ENCODE assay signal across 10 cellular contexts in the genomic region with DNA sequence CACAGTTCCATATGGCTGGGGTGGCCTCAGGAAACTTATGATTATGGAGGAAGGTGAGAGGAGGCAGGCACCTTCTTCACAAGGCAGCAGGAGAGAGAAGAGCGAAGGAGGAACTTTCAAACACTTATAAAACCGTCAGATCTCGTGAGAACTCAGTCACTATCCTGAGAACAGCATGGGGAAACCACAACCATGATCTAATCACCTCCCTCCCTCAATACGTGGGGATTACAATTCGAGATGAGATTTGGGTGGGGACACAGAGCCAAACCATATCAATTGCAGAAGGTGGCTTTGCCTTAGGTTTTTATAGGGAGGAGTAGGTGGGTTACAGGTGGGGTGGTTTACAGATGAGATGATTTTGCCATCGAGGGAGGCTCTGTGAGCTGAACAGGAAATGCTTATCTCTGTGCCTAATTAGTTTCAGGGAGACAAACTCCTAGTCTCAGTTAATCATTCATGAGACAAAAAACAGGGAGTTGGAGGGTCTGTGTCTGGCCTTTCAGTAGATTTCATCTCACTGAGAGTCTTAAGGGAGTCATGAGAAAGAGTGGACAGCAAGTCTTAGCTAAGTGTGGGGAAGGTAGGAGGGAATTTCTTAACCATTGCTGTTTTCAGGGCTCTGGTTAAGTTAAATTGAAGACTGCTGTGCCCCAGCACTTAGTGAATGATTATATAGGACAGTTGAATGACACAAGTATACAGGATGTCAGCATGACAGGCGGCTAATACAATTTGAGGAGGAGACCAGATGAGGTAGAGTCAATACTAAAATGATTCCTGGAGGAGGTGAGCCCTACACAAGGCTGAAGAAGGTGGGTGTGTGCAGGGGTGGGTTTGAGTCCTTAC. TPM values are rescaled to one million over a fixed set of nuclear protein-coding genes. Genes with fewer than 3 reads are reported as not detected.
DNase-seq lines count a peak whose midpoint lies in the region; ATAC-seq and TF ChIP-seq lines count a peak whose summit lies in the region.
"Had no signal": no experiment of that assay in that cellular context is flagged by ENCODE, and none has a peak within 500 bp of the region (broad histone marks: within the 10 kb centered on the region; RNA-seq: fewer than 3 reads in every experiment).

No MANE protein-coding gene starts in this region.

- intact Hi-C loops in stomach (cut with DNase I; ENCODE audit: low total_unique reads): no loop called here

- H3K36me3 ChIP-seq in esophagus (ENCODE audit: control insufficient read depth in 2 of 2, insufficient read depth in 2 of 2, low read length in 1 of 2) (no peaks in the 10 kb centered on the region), stomach (no peaks in the 10 kb centered on the region)

- WGBS in esophagus, 2 donors: 50 to 60% methylated on average over 7 of the region's 7 CpGs
- WGBS in stomach, 5 donors: 51 to 58% (median 52%) methylated on average over 7 of the region's 7 CpGs

- peak overlapping the region; percentile 88 for H3K27ac Mint-ChIP-seq in activated CD8-positive, alpha-beta memory T cell treated with anti-CD3 and anti-CD28 coated beads, Interleukin-2, amount 10 ng/mL, durations not matched to agents 7 days and 5 days

- H3K27me3 Mint-ChIP-seq in activated CD8-positive, alpha-beta memory T cell treated with anti-CD3 and anti-CD28 coated beads, Interleukin-2, amount 10 ng/mL, durations not matched to agents 7 days and 5 days: no peaks in the 10 kb centered on the region

- H3K4me1 Mint-ChIP-seq in activated CD8-positive, alpha-beta memory T cell treated with anti-CD3 and anti-CD28 coated beads, Interleukin-2, amount 10 ng/mL, durations not matched to agents 7 days and 5 days: peaks cover 24% of the 10 kb centered on the region

- peak overlapping the region; percentile 21 to 42 for H3K27ac ChIP-seq in esophagus (ENCODE audit: low read depth in 2 of 2, low read length in 1 of 2)
- peak overlapping the region in 4 of 5 donors; percentile 58 to 83 (median 72) for H3K27ac ChIP-seq in stomach

- peaks cover 16% of the 10 kb centered on the region for H3K36me3 Mint-ChIP-seq in activated CD8-positive, alpha-beta memory T cell treated with anti-CD3 and anti-CD28 coated beads, Interleukin-2, amount 10 ng/mL, durations not matched to agents 7 days and 5 days

- H3K9me3 ChIP-seq in esophagus (ENCODE audit: control insufficient read depth in 2 of 2, insufficient read depth in 1 of 2, low read depth in 1 of 2, low read length in 1 of 2) (no peaks in the 10 kb centered on the region), stomach (no peaks in the 10 kb centered on the region)

- no peak for TF ChIP-seq CTCF in stomach (IDR thresholded peaks at IDR 0.05)

- TF ChIP-seq POLR2A in stomach (IDR thresholded peaks at IDR 0.05): no peak

- DNase-seq in activated CD8-positive, alpha-beta memory T cell treated with anti-CD3 and anti-CD28 coated beads, Interleukin-2, amount 10 ng/mL, durations not matched to agents 7 days and 5 days: no peak
- no peak for DNase-seq in activated CD8-positive, alpha-beta memory T cell treated with anti-CD3 and anti-CD28 coated beads, Interleukin-2, amount 50 U/mL, for 48 hours
- no peak for DNase-seq in stomach
- no peak for DNase-seq in NCI-H2196 (lab: John Stamatoyannopoulos, UW; ENCODE audit: unreplicated experiment)
- DNase-seq in OCI-M2 (lab: John Stamatoyannopoulos, UW; ENCODE audit: unreplicated experiment): no peak
- DNase-seq in NOMO-1 treated with dmso at 0.1 percent for 144 hours (lab: John Stamatoyannopoulos, UW; ENCODE audit: unreplicated experiment): no peak
- DNase-seq: NCI-H2029 treated with DMSO at 0.1 percent for 48 hours; stimulated activated CD4-positive, alpha-beta T cell treated with anti-CD3 and anti-CD28 coated beads, Interleukin-4, amount 100 ng/mL, for 4 hours had no signal

- H3K27me3 ChIP-seq in esophagus (ENCODE audit: control insufficient read depth in 1 of 2, insufficient read depth in 2 of 2, low read length in 2 of 2) (no peaks in the 10 kb centered on the region), stomach (no peaks in the 10 kb centered on the region)

- no peak overlapping the region for H3K4me3 Mint-ChIP-seq in activated CD8-positive, alpha-beta memory T cell treated with anti-CD3 and anti-CD28 coated beads, Interleukin-2, amount 10 ng/mL, durations not matched to agents 7 days and 5 days

- H3K4me3 ChIP-seq in esophagus (ENCODE audit: low read depth in 1 of 2, low read length in 2 of 2) (no peak overlapping the region), stomach (no peak overlapping the region)

- CTCF ChIA-PET in activated CD8-positive, alpha-beta memory T cell treated with anti-CD3 and anti-CD28 coated beads, Interleukin-2, amount 10 ng/mL, durations not matched to agents 7 days and 5 days (lab: Charles Lee): no interaction called here

- TF ChIP-seq EP300 in stomach (IDR thresholded peaks at IDR 0.05): no peak

- peaks cover 0 to 9% of the 10 kb centered on the region in 2 donors for H3K4me1 ChIP-seq in esophagus (ENCODE audit: control insufficient read depth in 2 of 2, insufficient read depth in 2 of 2, low read length in 1 of 2)
- peaks cover 19 to 43% (median 29%) of the 10 kb centered on the region in 4 donors for H3K4me1 ChIP-seq in stomach

- ATAC-seq in activated CD8-positive, alpha-beta memory T cell treated with anti-CD3 and anti-CD28 coated beads, Interleukin-2, amount 10 ng/mL, durations not matched to agents 7 days and 5 days: no peak
- ATAC-seq in HG03342 (IDR thresholded peaks at IDR 0.05; ENCODE audit: unreplicated experiment): peak; percentile 60

- H3K9me3 Mint-ChIP-seq in activated CD8-positive, alpha-beta memory T cell treated with anti-CD3 and anti-CD28 coated beads, Interleukin-2, amount 10 ng/mL, durations not matched to agents 7 days and 5 days (ENCODE audit: low read depth): peaks cover 11% of the 10 kb centered on the region

RNA-seq across cellular contexts. Expression of gene CWC15, which starts 47.7 kb away (rescaled TPM):
- total RNA-seq in activated CD8-positive, alpha-beta memory T cell treated with anti-CD3 and anti-CD28 coated beads, Interleukin-2, amount 10 ng/mL, durations not matched to agents 7 days and 5 days: 10 to 100 TPM; 81.6 to 89.1 TPM
- polyA plus RNA-seq in esophagus (10 to 100 TPM; 44.8 to 89.7 TPM), stomach (10 to 100 TPM; 53.9 to 88.9 (median 56.7) TPM)
- total RNA-seq in stomach: 10 to 100 TPM in 4 of 5 donors, 1 to 10 TPM in 1; 8.2 to 47.2 (median 37.5) TPM

RNA-seq across cellular contexts. Expression of gene KDM4D, which starts 47.9 kb away (rescaled TPM):
- total RNA-seq in activated CD8-positive, alpha-beta memory T cell treated with anti-CD3 and anti-CD28 coated beads, Interleukin-2, amount 10 ng/mL, durations not matched to agents 7 days and 5 days: 1 to 10 TPM; 1.3 to 1.4 TPM
- polyA plus RNA-seq in esophagus: under 1 TPM; 0.14 to 0.31 TPM
- total RNA-seq in stomach: under 1 TPM in 2 of 5 donors, not detected in 3; 0.58 to 0.73 TPM
- polyA plus RNA-seq in stomach: under 1 TPM; 0.12 to 0.31 (median 0.25) TPM
